In genomic region chr2:165660361-165660760, GRCh38 we compare ENCODE assay signal across 19 cellular contexts.
DNase-seq lines count a peak whose midpoint lies in the region; ATAC-seq and TF ChIP-seq lines count a peak whose summit lies in the region.
"Had no signal": no experiment of that assay in that cellular context is flagged by ENCODE, and none has a peak within 500 bp of the region (broad histone marks: within the 10 kb centered on the region; RNA-seq: fewer than 3 reads in every experiment).

No MANE protein-coding gene starts in this region.

- H3K9me3 Mint-ChIP-seq in naive B cell (peaks cover 0 to 5% (median under 1%) of the 10 kb centered on the region in 7 donors), MCF 10A (ENCODE audit: unreplicated experiment) (peaks cover under 1% of the 10 kb centered on the region)
- H3K9me3 Mint-ChIP-seq: GM23338, immature natural killer cell, type B pancreatic cell had no signal

- ATAC-seq in GM19025 (IDR thresholded peaks at IDR 0.05; ENCODE audit: low read depth, unreplicated experiment) (peak; percentile 78), GM21723 (IDR thresholded peaks at IDR 0.05; ENCODE audit: unreplicated experiment) (peak; percentile 83), HG03108 (IDR thresholded peaks at IDR 0.05; ENCODE audit: unreplicated experiment) (peak; percentile 75), naive B cell (ENCODE audit: low read depth in 2 of 2) (peak; percentile 57 to 78), esophagus mucosa (no peak)
- ATAC-seq: gastrocnemius medialis, GM23338, sciatic nerve had no signal

- H3K36me3 Mint-ChIP-seq in naive B cell (peaks cover 0 to 2% of the 10 kb centered on the region in 2 donors), MCF 10A (ENCODE audit: insufficient read depth, unreplicated experiment) (no peaks in the 10 kb centered on the region)
- H3K36me3 Mint-ChIP-seq: immature natural killer cell had no signal

- H3K4me1 Mint-ChIP-seq in naive B cell (peaks cover under 1 to 17% (median 5%) of the 10 kb centered on the region in 3 donors), MCF 10A (ENCODE audit: insufficient read depth, unreplicated experiment) (no peaks in the 10 kb centered on the region)
- H3K4me1 Mint-ChIP-seq: GM23338, immature natural killer cell had no signal

- CTCF ChIA-PET in MCF 10A (lab: Yijun Ruan, JAX) = interaction anchor here (0.5 to 0.9 kb wide), 3 partner anchors 258 to 457 kb away, joined by 3 to 4 read pairs (median 3); partner anchors contain the start of genes SCN2A and SCN3A

- no peak overlapping the region for H3K4me3 Mint-ChIP-seq in naive B cell
- H3K4me3 Mint-ChIP-seq in MCF 10A (ENCODE audit: unreplicated experiment) = no peak overlapping the region
- H3K4me3 Mint-ChIP-seq: GM23338, immature natural killer cell, type B pancreatic cell had no signal

- DNase-seq in naive B cell (no peak), MCF 10A (ENCODE audit: unreplicated experiment) (no peak), NCI-H1092 (lab: John Stamatoyannopoulos, UW) (no peak)
- DNase-seq: activated CD4-positive, alpha-beta T cell treated with anti-CD3 and anti-CD28 coated beads for 48 hours; activated T-cell treated with anti-CD3 and anti-CD28 coated beads, Interleukin-2, amount 50 U/mL, for 48 hours; caudate nucleus; gastrocnemius medialis; immature natural killer cell; mesenchymal stem cell; NCI-H226; SJCRH30; stimulated activated CD4-positive, alpha-beta T cell treated with anti-CD3 and anti-CD28 coated beads, Interleukin-4, amount 100 ng/mL, for 1 hour had no signal

- intact Hi-C loops in MCF 10A (cut with micrococcal nuclease) = no loop called here

- peaks cover 6 to 11% (median 11%) of the 10 kb centered on the region in 3 donors for H3K27me3 Mint-ChIP-seq in naive B cell
- H3K27me3 Mint-ChIP-seq in MCF 10A (ENCODE audit: insufficient read depth, unreplicated experiment) = peaks cover 40% of the 10 kb centered on the region
- H3K27me3 Mint-ChIP-seq: type B pancreatic cell had no signal

- no TSS peak for BruUV-seq in MCF 10A (replicated peaks; lab: Mats Ljungman, UMichigan)

- TF ChIP-seq CTCF in MCF 10A (IDR thresholded peaks at IDR 0.05; ENCODE audit: unreplicated experiment) = no peak

- POLR2A ChIA-PET in MCF 10A (lab: Yijun Ruan, JAX) = no interaction called here

- H3K27ac Mint-ChIP-seq in naive B cell = peak overlapping the region in 1 of 6 donors; percentile 22
- no peak overlapping the region for H3K27ac Mint-ChIP-seq in MCF 10A (ENCODE audit: low read depth, unreplicated experiment)
- H3K27ac Mint-ChIP-seq: immature natural killer cell, type B pancreatic cell had no signal
